Comparison of ENCODE assay signal across 1 cellular context in genomic region chr22:29306175-29306829, GRCh38.
TF ChIP-seq lines count a peak whose summit lies in the region.

TSS of gene GAS2L1 (plus strand) at chr22:29306650. CDS start at chr22:29308106, 1,456 bp downstream.

TF ChIP-seq in SK-N-SH, 30 proteins besides CTCF, POLR2A, EP300 and RAD21 (continued from another document):
- TF ChIP-seq ZBTB33 (IDR thresholded peaks at IDR 0.05; ENCODE audit: borderline replicate concordance, low read depth) (no peak), TAF1 (IDR thresholded peaks at IDR 0.05; ENCODE audit: borderline replicate concordance, low read depth, low read length) (no peak), GATA2 (CRISPR knock-in tag; IDR thresholded peaks at IDR 0.05) (no peak), FOSL2 (IDR thresholded peaks at IDR 0.05; ENCODE audit: borderline replicate concordance, low read depth) (no peak), ELF1 (IDR thresholded peaks at IDR 0.05) (peak; percentile 21; the same call in 1 of the 2 replicates), IRF3 (IDR thresholded peaks at IDR 0.05; ENCODE audit: low read depth, low read length) (no peak), TEAD4 (IDR thresholded peaks at IDR 0.05; ENCODE audit: borderline replicate concordance, insufficient read depth) (no peak), PBX3 (IDR thresholded peaks at IDR 0.05) (peak; percentile 42; the same call in 1 of the 2 replicates), SMC3 (IDR thresholded peaks at IDR 0.05; ENCODE audit: low read depth, low read length) (peak; percentile 58), MAX (IDR thresholded peaks at IDR 0.05; ENCODE audit: low read depth) (0 out of 2 replicates have a peak, but pooled peaks have one; percentile 37), MXI1 (IDR thresholded peaks at IDR 0.05; ENCODE audit: low read depth, low read length) (no peak), POLR2AphosphoS5 (IDR thresholded peaks at IDR 0.05; ENCODE audit: low read depth, low read length) (peak; percentile 31; the same call in 1 of the 2 replicates), GABPA (IDR thresholded peaks at IDR 0.05; ENCODE audit: low read depth) (0 out of 2 replicates have a peak, but pooled peaks have one; percentile 23), FOXJ3 (CRISPR knock-in tag; IDR thresholded peaks at IDR 0.05) (no peak), EZH2phosphoT487 (IDR thresholded peaks at IDR 0.05; ENCODE audit: borderline replicate concordance, low read depth) (no peak), MEF2A (IDR thresholded peaks at IDR 0.05; ENCODE audit: borderline replicate concordance, low read depth) (no peak), RFX5 (IDR thresholded peaks at IDR 0.05; ENCODE audit: low read length) (no peak), USF2 (IDR thresholded peaks at IDR 0.05; ENCODE audit: borderline replicate concordance, low read depth, low read length) (no peak), TCF12 (IDR thresholded peaks at IDR 0.05) (no peak), CHD2 (IDR thresholded peaks at IDR 0.05; ENCODE audit: low read length, partially characterized antibody) (peak; percentile 62), USF1 (IDR thresholded peaks at IDR 0.05; ENCODE audit: borderline replicate concordance, low read depth) (no peak)
